2 cellular contexts compared by ENCODE assay signal in genomic region chr19:48321622-48322591, GRCh38.
TF ChIP-seq lines count a peak whose summit lies in the region.

No MANE protein-coding gene starts in this region.

TF ChIP-seq in A549, 52 proteins besides CTCF, POLR2A, EP300 and RAD21 (continued from another document):
- peak; percentile 77 to 82 for TF ChIP-seq JUN (IDR thresholded peaks at IDR 0.05)

TF ChIP-seq in K562, 482 proteins besides CTCF, POLR2A, EP300 and RAD21 (continued from another document and continues in another):
- TF ChIP-seq CTCFL (IDR thresholded peaks at IDR 0.05; ENCODE audit: borderline replicate concordance, insufficient read depth, low read depth, low read length, poor library complexity, severe bottlenecking) (peak; percentile 2), E2F8 (IDR thresholded peaks at IDR 0.05; ENCODE audit: low read depth, partially characterized antibody) (no peak), THAP7 (CRISPR knock-in tag; IDR thresholded peaks at IDR 0.05) (no peak), MBD1 (CRISPR knock-in tag; IDR thresholded peaks at IDR 0.05) (no peak), STAT5A (IDR thresholded peaks at IDR 0.05; ENCODE audit: borderline replicate concordance, low read length) (peak; percentile 42; the same call in 1 of the 2 replicates), CXXC5 (CRISPR knock-in tag; IDR thresholded peaks at IDR 0.05) (peak; percentile 96), MITF (IDR thresholded peaks at IDR 0.05) (peak; percentile 59; the same call in 1 of the 2 replicates), POU5F1 (IDR thresholded peaks at IDR 0.05; ENCODE audit: borderline replicate concordance, low read depth, low read length, partially characterized antibody) (no peak), HMG20A (CRISPR knock-in tag; conservative IDR thresholded peaks at IDR 0.05) (no peak), ZNF175 (CRISPR knock-in tag; IDR thresholded peaks at IDR 0.05; ENCODE audit: low read depth) (no peak; the same call in none of the 2 replicates), FOXP1 (CRISPR knock-in tag; IDR thresholded peaks at IDR 0.05) (peak; percentile 79), PBX2 (CRISPR knock-in tag; IDR thresholded peaks at IDR 0.05; ENCODE audit: low read depth) (no peak), PBX2 (tag; conservative IDR thresholded peaks at IDR 0.05; ENCODE audit: low read depth) (no peak), BACH1 (tag; IDR thresholded peaks at IDR 0.05) (no peak), ZNF143 (CRISPR knock-in tag; IDR thresholded peaks at IDR 0.05) (no peak), TEAD1 (CRISPR knock-in tag; IDR thresholded peaks at IDR 0.05) (peak in 1 of 2 experiments; percentile 74; a peak in 3 of 4 replicates), HMBOX1 (IDR thresholded peaks at IDR 0.05) (no peak), AFF1 (IDR thresholded peaks at IDR 0.05; ENCODE audit: low read depth in 1 of 2, partially characterized antibody in 2 of 2) (peak in 1 of 2 experiments; percentile 28), ZBED1 (IDR thresholded peaks at IDR 0.05) (peak; percentile 76; the same call in 1 of the 2 replicates), CCAR2 (IDR thresholded peaks at IDR 0.05; ENCODE audit: low read depth, low read length) (no peak), ARHGAP35 (IDR thresholded peaks at IDR 0.05; ENCODE audit: partially characterized antibody) (no peak), CREB3 (tag; conservative IDR thresholded peaks at IDR 0.05; ENCODE audit: low read depth) (0 out of 2 replicates have a peak, but pooled peaks have one; percentile 61), SMARCA4 (IDR thresholded peaks at IDR 0.05) (peak; percentile 60), E2F4 (CRISPR knock-in tag; IDR thresholded peaks at IDR 0.05; ENCODE audit: low read depth) (0 out of 2 replicates have a peak, but pooled peaks have one; percentile 17), ELF2 (CRISPR knock-in tag; IDR thresholded peaks at IDR 0.05) (peak; percentile 80), ZNF609 (CRISPR knock-in tag; IDR thresholded peaks at IDR 0.05; ENCODE audit: borderline replicate concordance) (no peak), ZNF707 (CRISPR knock-in tag; conservative IDR thresholded peaks at IDR 0.05) (no peak)
